Comparison of ENCODE assay signal across 9 cellular contexts in the genomic region with DNA sequence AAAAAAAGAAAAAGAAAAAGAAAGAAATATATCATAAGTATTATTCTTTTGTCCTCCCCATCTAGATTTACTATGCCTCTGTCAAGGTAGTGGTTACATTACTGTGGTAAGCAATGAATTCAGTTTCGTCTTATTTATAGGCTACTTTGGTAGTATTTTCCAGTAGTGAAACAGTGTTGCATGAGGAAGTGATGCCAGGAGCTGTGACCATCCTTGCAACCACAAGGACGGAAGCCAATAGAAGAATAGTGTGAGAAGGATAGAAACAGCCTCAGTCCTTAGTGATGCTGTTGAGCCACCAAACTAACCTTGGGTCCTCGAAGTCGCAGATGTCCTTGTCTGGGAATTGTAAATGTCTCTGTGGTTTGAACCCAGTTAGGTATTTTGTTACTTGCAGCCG.
DNase-seq lines count a peak whose midpoint lies in the region; ATAC-seq, FAIRE-seq and TF ChIP-seq lines count a peak whose summit lies in the region.
"Had no signal": no experiment of that assay in that cellular context is flagged by ENCODE, and none has a peak within 500 bp of the region (broad histone marks: within the 10 kb centered on the region; RNA-seq: fewer than 3 reads in every experiment).

No MANE protein-coding gene starts in this region.

- TF ChIP-seq CTCF in GM13977 (IDR thresholded peaks at IDR 0.05; ENCODE audit: extremely low read depth, insufficient read depth, missing control alignments) (no peak), chondrocyte (IDR thresholded peaks at IDR 0.05) (no peak), kidney (IDR thresholded peaks at IDR 0.05; ENCODE audit: borderline replicate concordance, extremely low read depth, insufficient read depth) (no peak)

- POLR2A ChIA-PET in activated naive CD8-positive, alpha-beta T cell treated with anti-CD3 and anti-CD28 coated beads, Interleukin-2, amount 10 ng/mL, durations not matched to agents 7 days and 5 days (lab: Charles Lee) = interaction anchor here (1.8 kb wide), 1 partner anchor 8 kb away, joined by 4 read pairs; no protein-coding TSS in a partner anchor

- H3K36me3 Mint-ChIP-seq in activated naive CD8-positive, alpha-beta T cell treated with anti-CD3 and anti-CD28 coated beads, Interleukin-2, amount 10 ng/mL, durations not matched to agents 7 days and 5 days = peaks cover 13% of the 10 kb centered on the region
- no peaks in the 10 kb centered on the region for H3K36me3 Mint-ChIP-seq in chondrocyte (ENCODE audit: low read depth)

- no peak for FAIRE-seq in kidney (lab: Jason Lieb, UNC)

- H3K27ac Mint-ChIP-seq in activated naive CD8-positive, alpha-beta T cell treated with anti-CD3 and anti-CD28 coated beads, Interleukin-2, amount 10 ng/mL, durations not matched to agents 7 days and 5 days = peak overlapping the region; percentile 80
- no peak overlapping the region for H3K27ac Mint-ChIP-seq in chondrocyte (ENCODE audit: unreplicated experiment)

- DNase-seq in GM13977 (ENCODE audit: low spot score) (peak; percentile 45), retina (no peak), chondrocyte (ENCODE audit: low spot score) (no peak), kidney (no peak)
- DNase-seq in activated naive CD8-positive, alpha-beta T cell treated with anti-CD3 and anti-CD28 coated beads, Interleukin-2, amount 10 ng/mL, durations not matched to agents 7 days and 5 days = no peak
- DNase-seq in effector CD8-positive, alpha-beta T cell (lab: John Stamatoyannopoulos, UW) = no peak

- in situ Hi-C loops in GM13977 (cut with MboI; ENCODE audit: low pct_unique_long_range_greater_than_20kb, low sequenced_read_pairs, unreplicated experiment) = no loop called here

- ATAC-seq in GM21515 (IDR thresholded peaks at IDR 0.05; ENCODE audit: unreplicated experiment) = peak; percentile 65
- peak; percentile 61 for ATAC-seq in HG03457 (IDR thresholded peaks at IDR 0.05; ENCODE audit: unreplicated experiment)
- no peak for ATAC-seq in activated naive CD8-positive, alpha-beta T cell treated with anti-CD3 and anti-CD28 coated beads, Interleukin-2, amount 10 ng/mL, durations not matched to agents 7 days and 5 days (ENCODE audit: low read depth)

- H3K4me3 ChIP-seq in kidney (ENCODE audit: low read length in 2 of 2) = no peak overlapping the region
- H3K4me3 ChIP-seq: skin epidermis had no signal

- no peaks in the 10 kb centered on the region for H3K9me3 ChIP-seq in kidney (ENCODE audit: control insufficient read depth in 1 of 2, low read length in 2 of 2)

- H3K27ac ChIP-seq in kidney (ENCODE audit: low read depth in 2 of 2, low read length in 2 of 2) = no peak overlapping the region

- no peaks in the 10 kb centered on the region for H3K36me3 ChIP-seq in kidney (ENCODE audit: control insufficient read depth in 1 of 2, insufficient read depth in 2 of 2, low read length in 2 of 2)

- intact Hi-C loops in kidney (cut with DNase I) = no loop called here

- H3K9me3 Mint-ChIP-seq in activated naive CD8-positive, alpha-beta T cell treated with anti-CD3 and anti-CD28 coated beads, Interleukin-2, amount 10 ng/mL, durations not matched to agents 7 days and 5 days = no peaks in the 10 kb centered on the region
- H3K9me3 Mint-ChIP-seq in chondrocyte (ENCODE audit: low read depth) = no peaks in the 10 kb centered on the region

- no peaks in the 10 kb centered on the region for H3K27me3 Mint-ChIP-seq in activated naive CD8-positive, alpha-beta T cell treated with anti-CD3 and anti-CD28 coated beads, Interleukin-2, amount 10 ng/mL, durations not matched to agents 7 days and 5 days
- no peaks in the 10 kb centered on the region for H3K27me3 Mint-ChIP-seq in chondrocyte (ENCODE audit: low read depth)

- H3K4me1 Mint-ChIP-seq in activated naive CD8-positive, alpha-beta T cell treated with anti-CD3 and anti-CD28 coated beads, Interleukin-2, amount 10 ng/mL, durations not matched to agents 7 days and 5 days = peaks cover 37% of the 10 kb centered on the region
- H3K4me1 Mint-ChIP-seq in chondrocyte (ENCODE audit: low read depth) = peaks cover 58% of the 10 kb centered on the region

- peaks cover 4 to 6% of the 10 kb centered on the region in 2 donors for H3K4me1 ChIP-seq in kidney (ENCODE audit: control insufficient read depth in 1 of 2, insufficient read depth in 1 of 2, low read depth in 1 of 2, low read length in 2 of 2)

- no peak overlapping the region for H3K9ac ChIP-seq in kidney (ENCODE audit: low read length in 2 of 2)

- H3K4me3 Mint-ChIP-seq in activated naive CD8-positive, alpha-beta T cell treated with anti-CD3 and anti-CD28 coated beads, Interleukin-2, amount 10 ng/mL, durations not matched to agents 7 days and 5 days = no peak overlapping the region
- no peak overlapping the region for H3K4me3 Mint-ChIP-seq in chondrocyte (ENCODE audit: unreplicated experiment)
